Comparison of ENCODE assay signal across 18 cellular contexts in the genomic region with DNA sequence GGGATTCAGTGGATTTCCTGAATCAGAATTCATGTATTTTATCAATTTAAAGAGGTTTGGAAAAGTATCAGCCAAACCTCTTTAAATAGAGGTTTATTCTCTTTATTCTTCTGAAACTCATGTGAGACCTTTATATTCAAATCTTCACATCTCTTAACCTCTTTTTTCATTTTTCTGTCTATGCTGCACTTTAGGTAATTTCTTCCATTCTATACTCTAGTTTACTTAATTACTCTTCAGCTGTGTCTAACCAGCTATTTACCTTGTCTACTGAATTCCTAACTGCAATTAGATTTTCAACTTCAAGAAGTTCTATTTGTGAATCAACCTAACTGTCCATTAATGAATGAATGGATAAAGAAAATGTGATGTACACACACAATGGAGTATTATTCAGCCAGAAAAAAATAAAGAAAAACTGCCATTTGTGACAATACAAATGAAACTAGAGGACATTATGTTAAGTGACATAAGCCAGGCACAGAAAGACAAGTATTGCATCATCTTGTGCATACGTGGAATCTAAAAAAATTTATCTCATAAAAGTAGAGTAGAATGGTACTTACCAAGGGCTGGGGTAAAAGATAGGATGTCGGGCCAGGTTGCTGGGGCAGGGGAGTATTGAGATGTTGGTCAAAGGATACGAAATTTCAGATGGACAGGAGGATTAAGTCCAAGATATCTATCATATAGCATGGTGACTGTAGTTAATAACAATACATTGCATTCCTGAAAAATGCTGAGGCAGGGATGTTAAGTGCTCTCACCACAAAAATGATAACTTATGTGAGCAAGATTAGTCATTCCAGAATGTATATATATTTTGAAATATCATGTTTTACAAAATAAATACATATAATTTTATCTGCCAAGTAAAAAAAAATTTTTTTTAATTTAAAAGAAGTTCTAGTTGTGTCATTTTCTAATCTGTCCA.
"Had no signal": no experiment of that assay in that cellular context is flagged by ENCODE, and none has a peak within 500 bp of the region (broad histone marks: within the 10 kb centered on the region; RNA-seq: fewer than 3 reads in every experiment).

No MANE protein-coding gene starts in this region.

- H3K9me3 ChIP-seq: heart left ventricle, sigmoid colon, testis, tibial nerve had no signal

- H3K27ac ChIP-seq: coronary artery, heart left ventricle, sigmoid colon, skin epidermis, testis, tibial nerve had no signal

- H3K4me1 ChIP-seq: heart left ventricle, sigmoid colon, testis had no signal

- DNase-seq: effector CD4-positive, alpha-beta T cell; heart left ventricle; hippocampal formation; kidney glomerular epithelial cell; mesendoderm; naive B cell; nephron progenitor cell; posterior cingulate gyrus; sigmoid colon; stimulated activated CD4-positive, alpha-beta T cell treated with anti-CD3 and anti-CD28 coated beads, Interleukin-2, amount 100 ng/mL, for 24 hours; stimulated activated CD4-positive, alpha-beta T cell treated with anti-CD3 and anti-CD28 coated beads, Interleukin-4, amount 100 ng/mL, for 4 hours; stimulated activated naive B cell treated with anti-CD40 and anti-IgM and Interleukin-4, amounts not matched to agents 10 μg/mL and 1 μg/mL and 100 μg/mL, for 72 hours; stimulated activated naive CD8-positive, alpha-beta T cell treated with anti-CD3 and anti-CD28 coated beads, Interleukin-15, amount 100 ng/mL, for 72 hours; testis had no signal

- ATAC-seq: heart left ventricle; stimulated activated naive B cell treated with anti-CD40 and anti-IgM and Interleukin-4, amounts not matched to agents 10 μg/mL and 1 μg/mL and 100 μg/mL, for 72 hours; stimulated activated naive CD8-positive, alpha-beta T cell treated with anti-CD3 and anti-CD28 coated beads, Interleukin-15, amount 100 ng/mL, for 72 hours had no signal

- H3K4me3 ChIP-seq: coronary artery, heart left ventricle, sigmoid colon, skin epidermis, testis, tibial nerve had no signal

- H3K36me3 ChIP-seq: sigmoid colon, tibial nerve had no signal

- FAIRE-seq: islet of Langerhans had no signal

- H3K27me3 ChIP-seq: heart left ventricle, sigmoid colon, testis, tibial nerve had no signal
